ENCODE assay signal across 8 cellular contexts in genomic region chr6:26175428-26176181, GRCh38.
DNase-seq lines count a peak whose midpoint lies in the region; ATAC-seq and TF ChIP-seq lines count a peak whose summit lies in the region.

No MANE protein-coding gene starts in this region.

- no peaks in the 10 kb centered on the region for H3K27me3 ChIP-seq in spleen (replicated peaks in 1 of 7)

- H3K36me3 Mint-ChIP-seq in activated T-cell treated with anti-CD3 and anti-CD28 coated beads, Interleukin-2, amount 50 U/mL, for 72 hours (ENCODE audit: insufficient read depth in 2 of 2): peaks cover 3 to 4% of the 10 kb centered on the region in 2 donors

- DNase-seq in AG10803 (ENCODE audit: low read depth): peak; percentile 77
- DNase-seq in GM12864 (ENCODE audit: low read depth): no peak
- DNase-seq in NCI-H526 treated with DMSO at 0.1 percent for 48 hours (lab: John Stamatoyannopoulos, UW): peak; percentile 17
- DNase-seq in activated T-cell treated with anti-CD3 and anti-CD28 coated beads, Interleukin-2, amount 50 U/mL, for 72 hours: peak; percentile 59 to 68
- peak; percentile 58 for DNase-seq in germinal center (ENCODE audit: low spot score)
- no peak for DNase-seq in spleen
- DNase-seq in NK-92 (lab: John Stamatoyannopoulos, UW; ENCODE audit: unreplicated experiment): no peak

- H3K9me3 Mint-ChIP-seq in activated T-cell treated with anti-CD3 and anti-CD28 coated beads, Interleukin-2, amount 50 U/mL, for 72 hours: no peaks in the 10 kb centered on the region

- TF ChIP-seq CTCF in AG10803 (conservative IDR thresholded peaks at IDR 0.05; ENCODE audit: low read length) (peak; percentile 79), GM12864 (IDR thresholded peaks at IDR 0.05; ENCODE audit: low read depth, low read length, missing control alignments) (peak; percentile 66), spleen (IDR thresholded peaks at IDR 0.05 in 8 of 11, conservative IDR thresholded peaks at IDR 0.05 in 3 of 11) (peak; percentile 49 to 76 (median 70))

- peak overlapping the region; percentile 45 for H3K27ac Mint-ChIP-seq in activated T-cell treated with anti-CD3 and anti-CD28 coated beads, Interleukin-2, amount 50 U/mL, for 72 hours

- WGBS in spleen, 5 donors: 53 to 67% (median 55%) methylated on average over 5 of the region's 5 CpGs

- no peak for TF ChIP-seq POLR2A in spleen (IDR thresholded peaks at IDR 0.05)

- peak in 1 of 2 donors; percentile 10 for ATAC-seq in activated T-cell treated with anti-CD3 and anti-CD28 coated beads, Interleukin-2, amount 50 U/mL, for 72 hours (replicated peaks in 1 of 2)
- ATAC-seq in GM18907 (IDR thresholded peaks at IDR 0.05; ENCODE audit: unreplicated experiment): no peak

- H3K4me3 ChIP-seq in AG10803 (ENCODE audit: low read length) (no peak overlapping the region), GM12864 (ENCODE audit: low read depth, low read length) (no peak overlapping the region), spleen (no peak overlapping the region)

- intact Hi-C loops in spleen (cut with DNase I; ENCODE audit: low total_unique reads): no loop called here

- H3K27me3 Mint-ChIP-seq in activated T-cell treated with anti-CD3 and anti-CD28 coated beads, Interleukin-2, amount 50 U/mL, for 72 hours (ENCODE audit: low read depth): no peaks in the 10 kb centered on the region

- H3K9me3 ChIP-seq in spleen: no peaks in the 10 kb centered on the region

- peak overlapping the region in 3 of 8 donors; percentile 13 to 29 (median 27) for H3K27ac ChIP-seq in spleen

- peak overlapping the region; percentile 50 to 61 for H3K4me3 Mint-ChIP-seq in activated T-cell treated with anti-CD3 and anti-CD28 coated beads, Interleukin-2, amount 50 U/mL, for 72 hours

- H3K36me3 ChIP-seq in spleen: no peaks in the 10 kb centered on the region

- peaks cover 18 to 42% (median 30%) of the 10 kb centered on the region in 6 donors for H3K4me1 ChIP-seq in spleen

- peaks cover 60% of the 10 kb centered on the region for H3K4me1 Mint-ChIP-seq in activated T-cell treated with anti-CD3 and anti-CD28 coated beads, Interleukin-2, amount 50 U/mL, for 72 hours (ENCODE audit: low read depth)

Comparison
In these comparisons a context has a peak if more than half of its experiments do, and no peak if none do; other contexts are left out.
1. DNase-seq: peak in AG10803 (single experiment), NCI-H526 treated with DMSO at 0.1 percent for 48 hours (single experiment), activated T-cell treated with anti-CD3 and anti-CD28 coated beads, Interleukin-2, amount 50 U/mL, for 72 hours (2 of 2) and germinal center (single experiment); none in GM12864 (single experiment), spleen (single experiment) and NK-92 (single experiment).
2. Peak in every context shown above with its lines, with median percentiles within 50 percentile points of each other: CTCF ChIP-seq.